ENCODE assay signal across 30 cellular contexts in genomic region chr5:181081989-181082388, GRCh38.
A peak's percentile ranks its signal among the peaks of the same experiment; 100 is the strongest.
DNase-seq lines count a peak whose midpoint lies in the region; FAIRE-seq and TF ChIP-seq lines count a peak whose summit lies in the region.
"Had no signal": no experiment of that assay in that cellular context is flagged by ENCODE, and none has a peak within 500 bp of the region (broad histone marks: within the 10 kb centered on the region; RNA-seq: fewer than 3 reads in every experiment).

No MANE protein-coding gene starts in this region.

- no peaks in the 10 kb centered on the region for H3K9me3 ChIP-seq in HEK293 (ENCODE audit: control insufficient read depth, insufficient read depth, low read depth, low read length)
- H3K9me3 ChIP-seq: BE2C, BLaER1, Caco-2 had no signal

- DNase-seq in SKM-1 (lab: John Stamatoyannopoulos, UW; ENCODE audit: unreplicated experiment) = no peak
- no peak for DNase-seq in NCI-H2081 (lab: John Stamatoyannopoulos, UW)
- DNase-seq: 8988T; ACHN; AML-193; BE2C; C1 segment of cervical spinal cord; Caco-2; Calu3; CD4-positive, alpha-beta memory T cell; CD4-positive, alpha-beta T cell; CD4-positive, CD25-positive, alpha-beta regulatory T cell; CD8-positive, alpha-beta memory T cell; CD8-positive, alpha-beta T cell; COR-L47; DMS 273 treated with DMSO at 0.1 percent for 48 hours; DMS153; DMS53; DMS79; DMS79 treated with DMSO at 0.1 percent for 48 hours; DND-41; EL had no signal

- H3K4me3 ChIP-seq in HEK293 (ENCODE audit: low read depth, low read length) = no peak overlapping the region
- H3K4me3 ChIP-seq: A549; BLaER1; BLaER1 treated with 17β-estradiol and CSF1 and Interleukin-3, amounts not matched to agents 10 nM and 100 nM had no signal

- POLR2A ChIA-PET in HEK293 (lab: Yijun Ruan, JAX) = no interaction called here

- no peaks in the 10 kb centered on the region for H3K36me3 ChIP-seq in HEK293 (ENCODE audit: control insufficient read depth in 2 of 2, insufficient read depth in 1 of 2, low read length in 2 of 2)
- H3K36me3 ChIP-seq: BE2C; BLaER1; BLaER1 treated with 17β-estradiol and CSF1 and Interleukin-3, amounts not matched to agents 10 nM and 100 nM had no signal

- peak; percentile 54 for FAIRE-seq in A204.1 (lab: Jason Lieb, UNC)
- FAIRE-seq: A549, D721Med had no signal

- no peak overlapping the region for H3K27ac ChIP-seq in HEK293 (ENCODE audit: extremely low read depth, low read depth, low read length)
- H3K27ac ChIP-seq: 22Rv1; A549; BLaER1; BLaER1 treated with 17β-estradiol and CSF1 and Interleukin-3, amounts not matched to agents 10 nM and 100 nM; C4-2B had no signal

- no peak for TF ChIP-seq CTCF in HEK293 (tag by site-specific recombination; IDR thresholded peaks at IDR 0.05)

- H3K4me1 ChIP-seq in HEK293 (ENCODE audit: control insufficient read depth, insufficient read depth, low read length) = no peaks in the 10 kb centered on the region
- H3K4me1 ChIP-seq: A549, BE2C, BLaER1, Caco-2 had no signal

- CTCF ChIA-PET in HEK293 (lab: Yijun Ruan, JAX) = interaction anchor here (0.6 kb wide), 1 partner anchor 8 kb away, joined by 3 read pairs; no protein-coding TSS in a partner anchor

TF ChIP-seq in HEK293, 187 proteins besides CTCF, POLR2A, EP300 and RAD21:
- TF ChIP-seq OSR2 (tag by site-specific recombination; IDR thresholded peaks at IDR 0.05) = no peak
- peak; percentile 93 for TF ChIP-seq ZNF248 (tag by site-specific recombination; IDR thresholded peaks at IDR 0.05)
